In genomic region chr6:44003345-44004061, GRCh38 we compare ENCODE assay signal across 8 cellular contexts.
DNase-seq lines count a peak whose midpoint lies in the region; ATAC-seq and TF ChIP-seq lines count a peak whose summit lies in the region.

No MANE protein-coding gene starts in this region.

- intact Hi-C loops in heart right ventricle (cut with DNase I) (loop anchor here in 5 of 10 donors (2.0 to 5.0 kb wide), 6 partner anchors 57 to 233 kb away; partner anchors contain the start of gene VEGFA (in 3 of the 5)), Right ventricle myocardium superior (cut with DNase I) (loop anchor here (10.0 kb wide), 1 partner anchor 229 kb away; the partner anchor contains the start of gene VEGFA), thyroid gland (cut with DNase I) (loop anchor here (5.0 kb wide), 2 partner anchors 59 to 231 kb away; partner anchors contain the start of gene VEGFA)

- ATAC-seq in heart right ventricle: no peak
- ATAC-seq in Right ventricle myocardium superior (ENCODE audit: poor library complexity): no peak
- ATAC-seq in GM21786 (IDR thresholded peaks at IDR 0.05; ENCODE audit: unreplicated experiment): no peak
- no peak for ATAC-seq in HG02623 (IDR thresholded peaks at IDR 0.05; ENCODE audit: unreplicated experiment)
- ATAC-seq in GM18873 (IDR thresholded peaks at IDR 0.05; ENCODE audit: low FRiP score, unreplicated experiment): no peak

- H3K4me1 ChIP-seq in heart right ventricle (peaks cover 8 to 64% (median 25%) of the 10 kb centered on the region in 9 donors), iPS DF 6.9 (ENCODE audit: control insufficient read depth, insufficient read depth, low read length) (peaks cover 18% of the 10 kb centered on the region), thyroid gland (peaks cover 40 to 66% of the 10 kb centered on the region in 2 donors)

- peak overlapping the region in 3 of 10 donors; percentile 18 to 41 (median 39) for H3K4me3 ChIP-seq in heart right ventricle
- H3K4me3 ChIP-seq in iPS DF 6.9 (ENCODE audit: low read length): peak overlapping the region; percentile 33; the same call in 1 of the 2 replicates
- H3K4me3 ChIP-seq in thyroid gland (replicated peaks in 1 of 3): peak overlapping the region in 1 of 3 donors; percentile 34

- H3K36me3 ChIP-seq in heart right ventricle (no peaks in the 10 kb centered on the region), iPS DF 6.9 (ENCODE audit: control insufficient read depth, insufficient read depth, low read length) (no peaks in the 10 kb centered on the region), thyroid gland (no peaks in the 10 kb centered on the region)

- H3K9me3 ChIP-seq in heart right ventricle (no peaks in the 10 kb centered on the region), iPS DF 6.9 (ENCODE audit: control insufficient read depth, insufficient read depth, low read length) (no peaks in the 10 kb centered on the region), thyroid gland (no peaks in the 10 kb centered on the region)

- H3K27ac ChIP-seq in heart right ventricle: peak overlapping the region; percentile 16 to 95 (median 87)
- H3K27ac ChIP-seq in iPS DF 6.9 (ENCODE audit: low read length): no peak overlapping the region
- peak overlapping the region; percentile 62 to 91 (median 81) for H3K27ac ChIP-seq in thyroid gland

- TF ChIP-seq POLR2A in thyroid gland (IDR thresholded peaks at IDR 0.05): no peak

- TF ChIP-seq CTCF in heart right ventricle (IDR thresholded peaks at IDR 0.05): no peak
- TF ChIP-seq CTCF in thyroid gland (IDR thresholded peaks at IDR 0.05): no peak

- H3K27me3 ChIP-seq in heart right ventricle (peaks cover 0 to 75% (median 27%) of the 10 kb centered on the region in 7 donors), iPS DF 6.9 (ENCODE audit: control insufficient read depth, insufficient read depth, low read length) (no peaks in the 10 kb centered on the region), thyroid gland (no peaks in the 10 kb centered on the region)

- 70 to 75% methylated on average over 22 of the region's 22 CpGs for WGBS in heart right ventricle, 2 donors
- no CpG with 5 or more reads among the region's 22 CpGs for WGBS in iPS DF 6.9 (ENCODE audit: insufficient coverage, insufficient read length)
- WGBS in thyroid gland, 2 donors: 74 to 78% methylated on average over 20 to 21 of the region's 22 CpGs

- DNase-seq in heart right ventricle (no peak), Right ventricle myocardium superior (no peak), NCI-H69 (lab: John Stamatoyannopoulos, UW) (peak; percentile 65), iPS DF 6.9 (ENCODE audit: low read depth, low spot score) (no peak), thyroid gland (no peak)
